ENCODE assay signal across 17 cellular contexts in genomic region chr7:158365332-158365731, GRCh38.
DNase-seq lines count a peak whose midpoint lies in the region; ATAC-seq and TF ChIP-seq lines count a peak whose summit lies in the region.
"Had no signal": no experiment of that assay in that cellular context is flagged by ENCODE, and none has a peak within 500 bp of the region (broad histone marks: within the 10 kb centered on the region; RNA-seq: fewer than 3 reads in every experiment).

No MANE protein-coding gene starts in this region.

- H3K9me2 ChIP-seq in neural cell (ENCODE audit: insufficient read depth, low read length) = no peaks in the 10 kb centered on the region

- no peak for TF ChIP-seq CTCF in brain (conservative IDR thresholded peaks at IDR 0.05)
- TF ChIP-seq CTCF in neural cell (IDR thresholded peaks at IDR 0.05; ENCODE audit: poor library complexity, severe bottlenecking) = no peak
- TF ChIP-seq CTCF in sigmoid colon (IDR thresholded peaks at IDR 0.05) = no peak

- TF ChIP-seq POLR2A in sigmoid colon (IDR thresholded peaks at IDR 0.05) = no peak

- H3K36me3 Mint-ChIP-seq in brain = no peaks in the 10 kb centered on the region
- H3K36me3 Mint-ChIP-seq: CD8-positive, alpha-beta T cell had no signal

- H3K4me1 Mint-ChIP-seq in brain = peaks cover 55% of the 10 kb centered on the region
- H3K4me1 Mint-ChIP-seq: B cell had no signal

- CTCF ChIA-PET in HEK293T (lab: Yijun Ruan, JAX) = no interaction called here

- H3K4me3 ChIP-seq in neural cell (ENCODE audit: low read length) (peak overlapping the region; percentile 35), sigmoid colon (no peak overlapping the region)
- H3K4me3 ChIP-seq: BLaER1 treated with 17β-estradiol and CSF1 and Interleukin-3, amounts not matched to agents 10 nM and 100 nM had no signal

- peak overlapping the region in 3 of 5 experiments; percentile 64 to 96 (median 91) for H3K27ac Mint-ChIP-seq in brain
- H3K27ac Mint-ChIP-seq: B cell; CD8-positive, alpha-beta T cell had no signal

- H3K9me3 Mint-ChIP-seq in brain = peaks cover 0 to 87% (median 6%) of the 10 kb centered on the region in 5 experiments
- H3K9me3 Mint-ChIP-seq: CD8-positive, alpha-beta T cell had no signal

- H3K79me2 ChIP-seq in neural cell (replicated peaks; ENCODE audit: insufficient read depth, low read length) = peaks cover 4% of the 10 kb centered on the region

- no peaks in the 10 kb centered on the region for H3K4me1 ChIP-seq in sigmoid colon

- 77 to 79% methylated on average over 12 of the region's 12 CpGs for WGBS in sigmoid colon, 2 donors

- no peak overlapping the region for H2AFZ ChIP-seq in neural cell (ENCODE audit: low read depth, low read length)

- no peaks in the 10 kb centered on the region for H3K9me3 ChIP-seq in neural cell (ENCODE audit: low read length)
- H3K9me3 ChIP-seq in sigmoid colon = no peaks in the 10 kb centered on the region

- peaks cover 11% of the 10 kb centered on the region for H3K27me3 Mint-ChIP-seq in brain
- H3K27me3 Mint-ChIP-seq: B cell had no signal

- DNase-seq in HEK293T (ENCODE audit: extremely low spot score) (no peak), sigmoid colon (peak; percentile 4), HuH-7 (ENCODE audit: low spot score) (no peak)
- DNase-seq in central memory CD4-positive, alpha-beta T cell = no peak
- DNase-seq: Calu3; CD8-positive, alpha-beta T cell; DMS79 treated with DMSO at 0.1 percent for 48 hours; GF-D8; GOT3; H7 had no signal

- no peak for ATAC-seq in HG03175 (IDR thresholded peaks at IDR 0.05; ENCODE audit: unreplicated experiment)
- ATAC-seq: CD8-positive, alpha-beta T cell; HCT116; HepG2 had no signal

- H3K27me3 ChIP-seq in neural cell (ENCODE audit: insufficient read depth, low read depth, low read length) (no peaks in the 10 kb centered on the region), sigmoid colon (no peaks in the 10 kb centered on the region)
- H3K27me3 ChIP-seq: BLaER1 treated with 17β-estradiol and CSF1 and Interleukin-3, amounts not matched to agents 10 nM and 100 nM had no signal

- TF ChIP-seq EP300 in neural cell (conservative IDR thresholded peaks at IDR 0.05; ENCODE audit: poor library complexity, severe bottlenecking) (no peak), sigmoid colon (IDR thresholded peaks at IDR 0.05) (no peak)

- H3F3A ChIP-seq in neural cell (ENCODE audit: insufficient read depth, low read length, poor library complexity, severe bottlenecking) = no peaks in the 10 kb centered on the region

- H3K27ac ChIP-seq in neural cell (ENCODE audit: low read length) = peak overlapping the region; percentile 90
- H3K27ac ChIP-seq in sigmoid colon = no peak overlapping the region
- H3K27ac ChIP-seq: BLaER1 treated with 17β-estradiol and CSF1 and Interleukin-3, amounts not matched to agents 10 nM and 100 nM had no signal

- H3K4me3 Mint-ChIP-seq in brain = peak overlapping the region in 2 of 5 experiments; percentile 42 to 49
- H3K4me3 Mint-ChIP-seq: B cell; CD8-positive, alpha-beta T cell had no signal

- no peaks in the 10 kb centered on the region for H3K36me3 ChIP-seq in neural cell (ENCODE audit: insufficient read depth, low read length)
- H3K36me3 ChIP-seq in sigmoid colon = no peaks in the 10 kb centered on the region
- H3K36me3 ChIP-seq: BLaER1 treated with 17β-estradiol and CSF1 and Interleukin-3, amounts not matched to agents 10 nM and 100 nM had no signal

- no peak for TF ChIP-seq RAD21 in neural cell (conservative IDR thresholded peaks at IDR 0.05)

- no peaks in the 10 kb centered on the region for H4K20me1 ChIP-seq in neural cell (ENCODE audit: insufficient read depth)

- peak overlapping the region; percentile 40 for H3K9ac ChIP-seq in neural cell (ENCODE audit: low read length)
- H3K9ac ChIP-seq: BLaER1 treated with 17β-estradiol and CSF1 and Interleukin-3, amounts not matched to agents 10 nM and 100 nM had no signal

- POLR2A ChIA-PET in HEK293T (lab: Yijun Ruan, JAX) = no interaction called here

- intact Hi-C loops in sigmoid colon (cut with DNase I) = no loop called here

- no peak overlapping the region for H3K4me2 ChIP-seq in neural cell (ENCODE audit: low read length)
- H3K4me2 ChIP-seq: BLaER1 treated with 17β-estradiol and CSF1 and Interleukin-3, amounts not matched to agents 10 nM and 100 nM had no signal

TF ChIP-seq in HEK293T, 16 proteins besides CTCF, POLR2A, EP300 and RAD21:
- TF ChIP-seq FOXK2 (IDR thresholded peaks at IDR 0.05) (no peak), L3MBTL2 (conservative IDR thresholded peaks at IDR 0.05) (0 out of 2 replicates have a peak, but pooled peaks have one; percentile 22)

TF ChIP-seq in neural cell, 6 proteins besides CTCF, POLR2A, EP300 and RAD21:
- TF ChIP-seq POLR2AphosphoS5 (IDR thresholded peaks at IDR 0.05) (peak; percentile 70), EZH2 (IDR thresholded peaks at IDR 0.05; ENCODE audit: borderline replicate concordance, insufficient read depth, low read length, poor library complexity, severe bottlenecking) (no peak), TAF1 (IDR thresholded peaks at IDR 0.05; ENCODE audit: low read depth) (no peak), MXI1 (conservative IDR thresholded peaks at IDR 0.05; ENCODE audit: poor library complexity, severe bottlenecking) (peak; percentile 41), SMC3 (conservative IDR thresholded peaks at IDR 0.05; ENCODE audit: poor library complexity) (no peak)
- TF ChIP-seq, protein P1, sequence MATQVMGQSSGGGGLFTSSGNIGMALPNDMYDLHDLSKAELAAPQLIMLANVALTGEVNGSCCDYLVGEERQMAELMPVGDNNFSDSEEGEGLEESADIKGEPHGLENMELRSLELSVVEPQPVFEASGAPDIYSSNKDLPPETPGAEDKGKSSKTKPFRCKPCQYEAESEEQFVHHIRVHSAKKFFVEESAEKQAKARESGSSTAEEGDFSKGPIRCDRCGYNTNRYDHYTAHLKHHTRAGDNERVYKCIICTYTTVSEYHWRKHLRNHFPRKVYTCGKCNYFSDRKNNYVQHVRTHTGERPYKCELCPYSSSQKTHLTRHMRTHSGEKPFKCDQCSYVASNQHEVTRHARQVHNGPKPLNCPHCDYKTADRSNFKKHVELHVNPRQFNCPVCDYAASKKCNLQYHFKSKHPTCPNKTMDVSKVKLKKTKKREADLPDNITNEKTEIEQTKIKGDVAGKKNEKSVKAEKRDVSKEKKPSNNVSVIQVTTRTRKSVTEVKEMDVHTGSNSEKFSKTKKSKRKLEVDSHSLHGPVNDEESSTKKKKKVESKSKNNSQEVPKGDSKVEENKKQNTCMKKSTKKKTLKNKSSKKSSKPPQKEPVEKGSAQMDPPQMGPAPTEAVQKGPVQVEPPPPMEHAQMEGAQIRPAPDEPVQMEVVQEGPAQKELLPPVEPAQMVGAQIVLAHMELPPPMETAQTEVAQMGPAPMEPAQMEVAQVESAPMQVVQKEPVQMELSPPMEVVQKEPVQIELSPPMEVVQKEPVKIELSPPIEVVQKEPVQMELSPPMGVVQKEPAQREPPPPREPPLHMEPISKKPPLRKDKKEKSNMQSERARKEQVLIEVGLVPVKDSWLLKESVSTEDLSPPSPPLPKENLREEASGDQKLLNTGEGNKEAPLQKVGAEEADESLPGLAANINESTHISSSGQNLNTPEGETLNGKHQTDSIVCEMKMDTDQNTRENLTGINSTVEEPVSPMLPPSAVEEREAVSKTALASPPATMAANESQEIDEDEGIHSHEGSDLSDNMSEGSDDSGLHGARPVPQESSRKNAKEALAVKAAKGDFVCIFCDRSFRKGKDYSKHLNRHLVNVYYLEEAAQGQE (IDR thresholded peaks at IDR 0.05; ENCODE audit: borderline replicate concordance) = peak; percentile 64
